ENCODE assay signal across 24 cellular contexts in the genomic region with DNA sequence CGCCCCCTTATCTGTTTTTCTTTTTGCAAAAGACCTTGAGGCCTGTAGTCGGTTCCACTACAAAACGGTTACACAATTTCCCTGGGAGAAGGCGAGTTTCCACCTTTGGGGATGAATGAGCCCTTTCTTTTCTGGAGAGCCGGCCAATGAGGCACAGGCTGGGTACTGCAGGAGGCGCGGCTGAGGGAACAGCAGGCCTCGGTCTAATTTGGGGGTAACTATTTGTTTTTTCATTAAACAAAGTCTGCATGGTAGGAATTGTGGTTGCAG.
DNase-seq lines count a peak whose midpoint lies in the region; ATAC-seq and TF ChIP-seq lines count a peak whose summit lies in the region.
"Had no signal": no experiment of that assay in that cellular context is flagged by ENCODE, and none has a peak within 500 bp of the region (broad histone marks: within the 10 kb centered on the region; RNA-seq: fewer than 3 reads in every experiment).

No MANE protein-coding gene starts in this region.

- intact Hi-C loops in breast epithelium (cut with DNase I; ENCODE audit: low total_unique reads) = no loop called here
- intact Hi-C loops in MCF 10A (cut with micrococcal nuclease) = no loop called here
- intact Hi-C loops in testis (cut with DNase I; ENCODE audit: low total_unique reads) = no loop called here
- intact Hi-C loops in gastrocnemius medialis (cut with DNase I; ENCODE audit: low total_unique reads) = no loop called here

- H3K27me3 Mint-ChIP-seq in MCF 10A (ENCODE audit: insufficient read depth, unreplicated experiment) (no peaks in the 10 kb centered on the region), nephron progenitor cell (ENCODE audit: low read depth, poor library complexity) (no peaks in the 10 kb centered on the region)
- H3K27me3 Mint-ChIP-seq: B cell; natural killer cell treated with Interleukin-12 subunit alpha and Interleukin-12 subunit beta and Interleukin-15 and Interleukin-18, amount 100 ng/mL, for 72 hours; stimulated activated naive CD8-positive, alpha-beta T cell treated with anti-CD3 and anti-CD28 coated beads, Interleukin-15, Interleukin-2, amounts not matched to agents 100 ng/mL and 50 ng/mL, for 24 hours had no signal

- no TSS peak for BruUV-seq in MCF 10A (replicated peaks; lab: Mats Ljungman, UMichigan)

- H3K27me3 ChIP-seq in breast epithelium (no peaks in the 10 kb centered on the region), testis (no peaks in the 10 kb centered on the region), gastrocnemius medialis (no peaks in the 10 kb centered on the region)
- H3K27me3 ChIP-seq: cardiac muscle cell, esophagus squamous epithelium had no signal

- TF ChIP-seq CTCF in breast epithelium (IDR thresholded peaks at IDR 0.05) (no peak), MCF 10A (IDR thresholded peaks at IDR 0.05; ENCODE audit: unreplicated experiment) (no peak), nephron progenitor cell (IDR thresholded peaks at IDR 0.05) (no peak), testis (IDR thresholded peaks at IDR 0.05) (no peak), gastrocnemius medialis (IDR thresholded peaks at IDR 0.05 in 4 of 5, conservative IDR thresholded peaks at IDR 0.05 in 1 of 5) (no peak)

- H3K4me3 Mint-ChIP-seq in MCF 10A (ENCODE audit: unreplicated experiment) = no peak overlapping the region
- no peak overlapping the region for H3K4me3 Mint-ChIP-seq in nephron progenitor cell
- H3K4me3 Mint-ChIP-seq: activated T-helper 1 cell treated with anti-CD3 and anti-CD28 coated beads, Interleukin-12 subunit alpha, Interleukin-12 subunit beta, Interleukin-2, Interleukin-4 antibody, amounts not matched to agents 30 ng/mL and 10 ng/mL and 1 ng/mL, durations not matched to agents 14 hours and 24 hours and 36 hours; B cell; natural killer cell treated with Interleukin-12 subunit alpha and Interleukin-12 subunit beta and Interleukin-15 and Interleukin-18, amount 100 ng/mL, for 72 hours; stimulated activated naive CD8-positive, alpha-beta T cell treated with anti-CD3 and anti-CD28 coated beads, Interleukin-15, Interleukin-2, amounts not matched to agents 100 ng/mL and 50 ng/mL, for 24 hours had no signal

- POLR2A ChIA-PET in MCF 10A (lab: Yijun Ruan, JAX) = no interaction called here

- CTCF ChIA-PET in MCF 10A (lab: Yijun Ruan, JAX) = interaction anchor here (0.7 kb wide), 1 partner anchor 454 kb away, joined by 4 read pairs; no protein-coding TSS in a partner anchor

- H3K27ac ChIP-seq in breast epithelium (peak overlapping the region; percentile 25 to 34), caudate nucleus (ENCODE audit: low read depth, low read length) (peak overlapping the region; percentile 95), testis (peak overlapping the region; percentile 61 to 69), gastrocnemius medialis (no peak overlapping the region)
- H3K27ac ChIP-seq: 22Rv1, cardiac muscle cell, esophagus squamous epithelium had no signal

- H3K4me1 ChIP-seq in breast epithelium (no peaks in the 10 kb centered on the region), testis (peaks cover 21% of the 10 kb centered on the region), gastrocnemius medialis (no peaks in the 10 kb centered on the region)
- H3K4me1 ChIP-seq: esophagus squamous epithelium had no signal

- 42 to 57% methylated on average over 8 of the region's 8 CpGs for WGBS in testis, 2 donors

- TF ChIP-seq POLR2A in breast epithelium (IDR thresholded peaks at IDR 0.05) (no peak), testis (IDR thresholded peaks at IDR 0.05) (no peak), gastrocnemius medialis (IDR thresholded peaks at IDR 0.05) (no peak)

- in situ Hi-C loops in gastrocnemius medialis (cut with MboI; ENCODE audit: low sequenced_read_pairs in 4 of 4) = no loop called here

- no peak for ATAC-seq in HG02852 (IDR thresholded peaks at IDR 0.05; ENCODE audit: unreplicated experiment)
- ATAC-seq in gastrocnemius medialis = no peak

- H3K4me1 Mint-ChIP-seq in MCF 10A (ENCODE audit: insufficient read depth, unreplicated experiment) (no peaks in the 10 kb centered on the region), nephron progenitor cell (peaks cover 51% of the 10 kb centered on the region)
- H3K4me1 Mint-ChIP-seq: B cell had no signal

- no peaks in the 10 kb centered on the region for H3K36me3 Mint-ChIP-seq in MCF 10A (ENCODE audit: insufficient read depth, unreplicated experiment)
- H3K36me3 Mint-ChIP-seq in nephron progenitor cell (ENCODE audit: low read depth) = no peaks in the 10 kb centered on the region
- H3K36me3 Mint-ChIP-seq: natural killer cell treated with Interleukin-12 subunit alpha and Interleukin-12 subunit beta and Interleukin-15 and Interleukin-18, amount 100 ng/mL, for 72 hours had no signal

- DNase-seq in breast epithelium (ENCODE audit: low spot score in 2 of 2) (peak in 1 of 2 donors; percentile 19), MCF 10A (ENCODE audit: unreplicated experiment) (no peak), caudate nucleus (lab: John Stamatoyannopoulos, UW) (peak in 18 of 61 donors; percentile 41 to 87 (median 70)), nephron progenitor cell (no peak), testis (peak; percentile 84), NCI-H2171 treated with DMSO at 0.1 percent for 48 hours (lab: John Stamatoyannopoulos, UW) (no peak), gastrocnemius medialis (no peak)
- DNase-seq: activated CD4-positive, CD25-positive, alpha-beta regulatory T cell; activated CD8-positive, alpha-beta memory T cell treated with anti-CD3 and anti-CD28 coated beads for 24 hours; effector CD4-positive, alpha-beta T cell; esophagus squamous epithelium; glutamatergic neuron; mesenchymal stem cell; NCI-H1092; NCI-H2081; SIG-M5; T-helper 2 cell had no signal

- H3K9me3 ChIP-seq in breast epithelium = no peaks in the 10 kb centered on the region
- H3K9me3 ChIP-seq in testis = no peaks in the 10 kb centered on the region
- H3K9me3 ChIP-seq in gastrocnemius medialis = no peaks in the 10 kb centered on the region
- H3K9me3 ChIP-seq: esophagus squamous epithelium had no signal

- H3K36me3 ChIP-seq in breast epithelium (no peaks in the 10 kb centered on the region), testis (ENCODE audit: low read depth, missing control alignments) (no peaks in the 10 kb centered on the region), gastrocnemius medialis (no peaks in the 10 kb centered on the region)
- H3K36me3 ChIP-seq: cardiac muscle cell, esophagus squamous epithelium had no signal

- H3K4me3 ChIP-seq in breast epithelium (no peak overlapping the region), testis (no peak overlapping the region), gastrocnemius medialis (no peak overlapping the region)
- H3K4me3 ChIP-seq: cardiac muscle cell, esophagus squamous epithelium had no signal

- H3K27ac Mint-ChIP-seq in MCF 10A (ENCODE audit: low read depth, unreplicated experiment) (no peak overlapping the region), nephron progenitor cell (peak overlapping the region; percentile 94)
- H3K27ac Mint-ChIP-seq: activated T-helper 1 cell treated with anti-CD3 and anti-CD28 coated beads, Interleukin-12 subunit alpha, Interleukin-12 subunit beta, Interleukin-2, Interleukin-4 antibody, amounts not matched to agents 30 ng/mL and 10 ng/mL and 1 ng/mL, durations not matched to agents 14 hours and 24 hours and 36 hours; B cell; natural killer cell treated with Interleukin-12 subunit alpha and Interleukin-12 subunit beta and Interleukin-15 and Interleukin-18, amount 100 ng/mL, for 72 hours; stimulated activated naive CD8-positive, alpha-beta T cell treated with anti-CD3 and anti-CD28 coated beads, Interleukin-15, Interleukin-2, amounts not matched to agents 100 ng/mL and 50 ng/mL, for 24 hours had no signal

- H3K9me3 Mint-ChIP-seq in MCF 10A (ENCODE audit: unreplicated experiment) = peaks cover 7% of the 10 kb centered on the region
- H3K9me3 Mint-ChIP-seq in nephron progenitor cell = peaks cover 5% of the 10 kb centered on the region
- H3K9me3 Mint-ChIP-seq: activated T-helper 1 cell treated with anti-CD3 and anti-CD28 coated beads, Interleukin-12 subunit alpha, Interleukin-12 subunit beta, Interleukin-2, Interleukin-4 antibody, amounts not matched to agents 30 ng/mL and 10 ng/mL and 1 ng/mL, durations not matched to agents 14 hours and 24 hours and 36 hours; natural killer cell treated with Interleukin-12 subunit alpha and Interleukin-12 subunit beta and Interleukin-15 and Interleukin-18, amount 100 ng/mL, for 72 hours had no signal

Comparison
In these comparisons a context has a peak if more than half of its experiments do, and no peak if none do; other contexts are left out.
1. H3K27ac ChIP-seq: peak in breast epithelium (2 of 2), caudate nucleus (single experiment) and testis (2 of 2); none in gastrocnemius medialis (0 of 4).